20 cellular contexts compared by ENCODE assay signal in the genomic region with DNA sequence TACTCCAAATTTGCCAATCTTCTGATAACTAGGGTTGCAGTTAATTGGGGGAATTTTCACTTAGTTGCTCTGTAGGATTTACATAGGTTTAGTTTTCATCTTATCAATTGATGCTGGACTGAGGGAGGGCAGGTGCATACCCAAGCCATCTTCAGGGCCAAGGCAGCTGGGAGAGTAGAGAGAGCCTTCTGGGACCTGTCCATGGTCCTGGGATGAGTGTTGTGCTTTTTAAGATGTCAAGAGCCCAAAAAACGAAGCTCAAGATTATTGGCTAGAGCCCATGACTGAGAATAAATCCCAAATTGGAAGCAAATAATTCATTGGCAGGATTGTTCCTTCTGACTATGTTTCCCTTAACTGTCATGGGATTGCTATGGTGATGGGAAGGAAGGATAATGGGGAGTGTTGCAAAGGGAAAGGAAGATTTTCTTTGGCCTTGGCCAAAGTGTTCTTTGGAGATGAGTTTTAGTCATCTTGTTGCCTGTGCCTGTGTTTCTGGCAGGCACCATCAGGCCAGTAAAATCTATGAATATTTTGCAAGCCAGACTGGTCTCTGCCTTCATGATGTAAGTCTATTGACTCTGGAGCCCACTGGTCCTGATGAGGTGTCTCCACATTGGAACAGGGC. TPM values are rescaled to one million over a fixed set of nuclear protein-coding genes. Genes with fewer than 3 reads are reported as not detected.
DNase-seq lines count a peak whose midpoint lies in the region; ATAC-seq, FAIRE-seq and TF ChIP-seq lines count a peak whose summit lies in the region.
"Had no signal": no experiment of that assay in that cellular context is flagged by ENCODE, and none has a peak within 500 bp of the region (broad histone marks: within the 10 kb centered on the region; RNA-seq: fewer than 3 reads in every experiment).

No MANE protein-coding gene starts in this region.

- DNase-seq in ELR (ENCODE audit: low read depth) (peak; percentile 20), bronchial epithelial cell (ENCODE audit: low read depth) (peak; percentile 4), left kidney (ENCODE audit: low read depth, low spot score) (peak; percentile 66), NCI-H146 (lab: John Stamatoyannopoulos, UW) (no peak)
- peak; percentile 15 for DNase-seq in Jurkat, Clone E6-1 (ENCODE audit: low read depth, low spot score)
- DNase-seq: activated CD8-positive, alpha-beta memory T cell treated with anti-CD3 and anti-CD28 coated beads, Interleukin-2, amount 50 U/mL, for 4 hours; activated naive CD4-positive, alpha-beta T cell; body of pancreas; naive B cell; NCI-H1105; NCI-H2171 treated with DMSO at 0.1 percent for 48 hours; small intestine; T-cell had no signal

- no peak for TF ChIP-seq CTCF in bronchial epithelial cell (IDR thresholded peaks at IDR 0.05; ENCODE audit: insufficient read depth, low read length, severe bottlenecking)

- H3K4me3 ChIP-seq in Jurkat, Clone E6-1 (ENCODE audit: low read length), result no peak overlapping the region
- H3K4me3 ChIP-seq in bronchial epithelial cell (ENCODE audit: low read depth, low read length), result no peak overlapping the region
- H3K4me3 ChIP-seq: body of pancreas, tibial nerve had no signal

- FAIRE-seq in bronchial epithelial cell (lab: Jason Lieb, UNC), result no peak
- FAIRE-seq: small intestine had no signal

- no peaks in the 10 kb centered on the region for H3K36me3 ChIP-seq in bronchial epithelial cell (ENCODE audit: control insufficient read depth, insufficient read depth, low read length)
- H3K36me3 ChIP-seq: tibial nerve had no signal

- H3K27me3 ChIP-seq in bronchial epithelial cell (ENCODE audit: control insufficient read depth, insufficient read depth, low read length), result no peaks in the 10 kb centered on the region
- H3K27me3 ChIP-seq: body of pancreas, tibial nerve had no signal

- ATAC-seq in HG03432 (IDR thresholded peaks at IDR 0.05; ENCODE audit: unreplicated experiment) (no peak), HG03039 (IDR thresholded peaks at IDR 0.05; ENCODE audit: unreplicated experiment) (no peak)
- ATAC-seq: activated CD4-positive, CD25-positive, alpha-beta regulatory T cell treated with anti-CD3 and anti-CD28 coated beads, Interleukin-2, amount 50 U/mL, for 24 hours; body of pancreas; foreskin keratinocyte; T-cell had no signal

RNA-seq across cellular contexts. Expression of a gene that starts 4.5 kb away (rescaled TPM):
- not detected for polyA plus RNA-seq in Jurkat, Clone E6-1 (2012; ENCODE audit: insufficient read depth, insufficient read length)
- total RNA-seq in bronchial epithelial cell, result not detected in 2 replicates
- total RNA-seq: body of pancreas, foreskin keratinocyte, lower leg skin, T-cell, tibial nerve had no signal
- polyA plus RNA-seq: foreskin keratinocyte, IgD-negative memory B cell, small intestine had no signal

RNA-seq across cellular contexts. Expression of a gene that starts 35.4 kb away (rescaled TPM):
- polyA plus RNA-seq in Jurkat, Clone E6-1 (2012; ENCODE audit: insufficient read depth, insufficient read length), result not detected
- not detected in 2 replicates for total RNA-seq in bronchial epithelial cell
- total RNA-seq: body of pancreas, foreskin keratinocyte, lower leg skin, T-cell, tibial nerve had no signal
- polyA plus RNA-seq: foreskin keratinocyte, IgD-negative memory B cell, small intestine had no signal

RNA-seq across cellular contexts. Expression of a gene that starts 59.1 kb away (rescaled TPM):
- not detected for polyA plus RNA-seq in Jurkat, Clone E6-1 (2012; ENCODE audit: insufficient read depth, insufficient read length)
- not detected in 2 replicates for total RNA-seq in bronchial epithelial cell
- total RNA-seq: body of pancreas, foreskin keratinocyte, T-cell, tibial nerve had no signal
- polyA plus RNA-seq: foreskin keratinocyte, IgD-negative memory B cell had no signal
